25 cellular contexts compared by ENCODE assay signal in the genomic region with DNA sequence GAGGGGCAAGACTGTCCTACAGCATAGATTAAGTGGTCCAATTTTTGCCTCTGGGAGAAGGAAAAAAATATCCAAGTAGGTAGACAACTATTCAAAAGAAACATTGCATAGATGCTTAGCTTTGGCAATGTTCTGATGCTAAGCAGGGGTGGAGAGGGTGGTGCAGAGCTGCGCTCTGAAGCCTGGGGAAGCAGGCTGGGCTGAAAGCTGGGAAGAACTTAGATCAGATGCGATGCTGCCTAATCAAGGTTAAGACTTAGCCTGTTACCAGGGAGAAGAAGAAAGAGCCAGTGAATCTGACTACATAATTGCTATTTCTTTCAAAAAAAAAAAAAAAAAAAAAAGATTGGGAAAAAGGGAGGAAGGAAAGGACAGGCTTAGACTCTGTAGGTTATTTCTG.
DNase-seq lines count a peak whose midpoint lies in the region; ATAC-seq and TF ChIP-seq lines count a peak whose summit lies in the region.
"Had no signal": no experiment of that assay in that cellular context is flagged by ENCODE, and none has a peak within 500 bp of the region (broad histone marks: within the 10 kb centered on the region; RNA-seq: fewer than 3 reads in every experiment).

No MANE protein-coding gene starts in this region.

- H3K4me1 Mint-ChIP-seq in glutamatergic neuron (ENCODE audit: low read depth, unreplicated experiment): peaks cover 14% of the 10 kb centered on the region
- H3K4me1 Mint-ChIP-seq in activated T-helper 17 cell treated with anti-CD3 and anti-CD28 coated beads, Interleukin-2, amount 50 U/mL, for 72 hours: no peaks in the 10 kb centered on the region
- H3K4me1 Mint-ChIP-seq: B cell; CD4-positive, alpha-beta memory T cell; CD8-positive, alpha-beta memory T cell had no signal

- H3K36me3 Mint-ChIP-seq in glutamatergic neuron (ENCODE audit: unreplicated experiment): peaks cover 2% of the 10 kb centered on the region
- H3K36me3 Mint-ChIP-seq in activated T-helper 17 cell treated with anti-CD3 and anti-CD28 coated beads, Interleukin-2, amount 50 U/mL, for 72 hours (ENCODE audit: low read depth): no peaks in the 10 kb centered on the region
- H3K36me3 Mint-ChIP-seq: CD14-positive monocyte; CD4-positive, alpha-beta memory T cell; CD4-positive, CD25-positive, alpha-beta regulatory T cell; CD8-positive, alpha-beta memory T cell; CD8-positive, alpha-beta T cell had no signal

- ATAC-seq in activated T-helper 17 cell treated with anti-CD3 and anti-CD28 coated beads, Interleukin-2, amount 50 U/mL, for 72 hours (replicated peaks): no peak
- ATAC-seq: A549; CD8-positive, alpha-beta T cell had no signal

- H3K4me3 Mint-ChIP-seq in glutamatergic neuron (ENCODE audit: unreplicated experiment): no peak overlapping the region
- H3K4me3 Mint-ChIP-seq in activated T-helper 17 cell treated with anti-CD3 and anti-CD28 coated beads, Interleukin-2, amount 50 U/mL, for 72 hours: no peak overlapping the region
- H3K4me3 Mint-ChIP-seq: B cell; CD14-positive monocyte; CD4-positive, alpha-beta memory T cell; CD4-positive, alpha-beta T cell; CD8-positive, alpha-beta memory T cell; CD8-positive, alpha-beta T cell had no signal

- peaks cover 5% of the 10 kb centered on the region for H3K9me3 Mint-ChIP-seq in glutamatergic neuron (ENCODE audit: unreplicated experiment)
- H3K9me3 Mint-ChIP-seq in activated T-helper 17 cell treated with anti-CD3 and anti-CD28 coated beads, Interleukin-2, amount 50 U/mL, for 72 hours: no peaks in the 10 kb centered on the region
- H3K9me3 Mint-ChIP-seq: CD14-positive monocyte; CD4-positive, alpha-beta T cell; CD8-positive, alpha-beta T cell had no signal

- TF ChIP-seq CTCF in glutamatergic neuron (IDR thresholded peaks at IDR 0.05; ENCODE audit: partially characterized antibody, unreplicated experiment): no peak

- H3K27me3 Mint-ChIP-seq in glutamatergic neuron (ENCODE audit: unreplicated experiment): peaks cover 4% of the 10 kb centered on the region
- peaks cover 16% of the 10 kb centered on the region for H3K27me3 Mint-ChIP-seq in activated T-helper 17 cell treated with anti-CD3 and anti-CD28 coated beads, Interleukin-2, amount 50 U/mL, for 72 hours

- peak overlapping the region; percentile 18 for H3K27ac Mint-ChIP-seq in glutamatergic neuron (ENCODE audit: unreplicated experiment)
- H3K27ac Mint-ChIP-seq in activated T-helper 17 cell treated with anti-CD3 and anti-CD28 coated beads, Interleukin-2, amount 50 U/mL, for 72 hours: no peak overlapping the region
- H3K27ac Mint-ChIP-seq: B cell; CD14-positive monocyte; CD4-positive, alpha-beta memory T cell; CD4-positive, alpha-beta T cell; CD4-positive, CD25-positive, alpha-beta regulatory T cell; CD8-positive, alpha-beta memory T cell; CD8-positive, alpha-beta T cell had no signal

- DNase-seq in glutamatergic neuron: no peak
- DNase-seq: 8988T; ACHN; AML-193; BE2C; C1 segment of cervical spinal cord; Caco-2; Calu3; CD4-positive, alpha-beta memory T cell; CD4-positive, alpha-beta T cell; CD4-positive, CD25-positive, alpha-beta regulatory T cell; CD8-positive, alpha-beta memory T cell; CD8-positive, alpha-beta T cell; COR-L47; DMS 273 treated with DMSO at 0.1 percent for 48 hours; DMS153; DMS53; DMS79; DMS79 treated with DMSO at 0.1 percent for 48 hours; DND-41; EL had no signal
